Comparison of ENCODE assay signal across 20 cellular contexts in genomic region chr18:47903809-47904208, GRCh38. TPM values are rescaled to one million over a fixed set of nuclear protein-coding genes. Genes with fewer than 3 reads are reported as not detected.
DNase-seq lines count a peak whose midpoint lies in the region; ATAC-seq, FAIRE-seq and TF ChIP-seq lines count a peak whose summit lies in the region.
"Had no signal": no experiment of that assay in that cellular context is flagged by ENCODE, and none has a peak within 500 bp of the region (broad histone marks: within the 10 kb centered on the region; RNA-seq: fewer than 3 reads in every experiment).

No MANE protein-coding gene starts in this region.

- H3K36me3 ChIP-seq in H1 (ENCODE audit: control insufficient read depth in 2 of 4, insufficient read depth in 4 of 4, low read length in 3 of 4), result peaks cover 0 to 9% (median 4%) of the 10 kb centered on the region in 4 experiments; a peak in 3 of 8 replicates
- peaks cover 0 to 5% of the 10 kb centered on the region in 2 donors for H3K36me3 ChIP-seq in ascending aorta
- H3K36me3 ChIP-seq: BE2C had no signal

- TF ChIP-seq RAD21 in H1 (IDR thresholded peaks at IDR 0.05 in 1 of 2, conservative IDR thresholded peaks at IDR 0.05 in 1 of 2; ENCODE audit: low read depth in 2 of 2, low read length in 2 of 2), result no peak

- no peak for ATAC-seq in activated CD4-positive, alpha-beta T cell treated with anti-CD3 and anti-CD28 coated beads for 36 hours
- no peak for ATAC-seq in stimulated activated naive CD8-positive, alpha-beta T cell treated with anti-CD3 and anti-CD28 coated beads, Interleukin-15, Interleukin-2, amounts not matched to agents 100 U/mL and 50 U/mL, for 24 hours
- ATAC-seq: HCT116, K562 had no signal

- H2AFZ ChIP-seq in H1 (ENCODE audit: low read length), result no peak overlapping the region

- H3K36me3 Mint-ChIP-seq in activated CD4-positive, alpha-beta T cell treated with anti-CD3 and anti-CD28 coated beads for 36 hours (ENCODE audit: low read depth), result peaks cover 81% of the 10 kb centered on the region
- peaks cover 69% of the 10 kb centered on the region for H3K36me3 Mint-ChIP-seq in stimulated activated naive CD8-positive, alpha-beta T cell treated with anti-CD3 and anti-CD28 coated beads, Interleukin-15, Interleukin-2, amounts not matched to agents 100 ng/mL and 50 ng/mL, for 24 hours (ENCODE audit: low read depth)
- H3K36me3 Mint-ChIP-seq in immature natural killer cell, result peaks cover 7 to 22% (median 18%) of the 10 kb centered on the region in 3 donors

- H4K20me1 ChIP-seq in H1 (replicated peaks in 1 of 2; ENCODE audit: control insufficient read depth in 1 of 2, insufficient read depth in 2 of 2, low read length in 2 of 2), result peaks cover 5 to 14% of the 10 kb centered on the region in 2 experiments

- H3K9ac ChIP-seq in H1 (replicated peaks in 1 of 4; ENCODE audit: extremely low read depth in 1 of 4, low read depth in 3 of 4, low read length in 3 of 4), result no peak overlapping the region

- WGBS in H1 (ENCODE audit: extremely low coverage in 1 of 2, insufficient coverage in 1 of 2, insufficient read length in 1 of 2, insufficient replicate concordance in 2 of 2, low coverage in 1 of 2, low lambda C conversion rate in 2 of 2, missing lambda C conversion rate in 1 of 2), 2 experiments, result 84% methylated on average over 2 of the region's 2 CpGs; no CpG with 5 or more reads in 1 of the 2 experiments

- no peak for TF ChIP-seq POLR2A in H1 (IDR thresholded peaks at IDR 0.05; ENCODE audit: control extremely low read depth in 1 of 2, low read depth in 2 of 2, low read length in 2 of 2)

- H3K14ac ChIP-seq in H1 (ENCODE audit: insufficient read length), result no peak overlapping the region

- H3K4me3 Mint-ChIP-seq in activated CD4-positive, alpha-beta T cell treated with anti-CD3 and anti-CD28 coated beads for 36 hours, result no peak overlapping the region
- H3K4me3 Mint-ChIP-seq in stimulated activated naive CD8-positive, alpha-beta T cell treated with anti-CD3 and anti-CD28 coated beads, Interleukin-15, Interleukin-2, amounts not matched to agents 100 ng/mL and 50 ng/mL, for 24 hours, result no peak overlapping the region
- H3K4me3 Mint-ChIP-seq in immature natural killer cell, result no peak overlapping the region

- peaks cover 39 to 100% of the 10 kb centered on the region in 2 experiments for H3K79me2 ChIP-seq in H1 (ENCODE audit: control insufficient read depth in 1 of 2, insufficient read depth in 2 of 2, low read length in 2 of 2)

- no peak overlapping the region for H2BK5ac ChIP-seq in H1 (ENCODE audit: low read depth, low read length)

- H2AK5ac ChIP-seq in H1 (ENCODE audit: low read depth, low read length), result no peak overlapping the region

- no peak overlapping the region for H3K27ac ChIP-seq in H1 (ENCODE audit: low read depth, low read length)
- no peak overlapping the region for H3K27ac ChIP-seq in ascending aorta
- H3K27ac ChIP-seq: 22Rv1 had no signal

- DNase-seq in activated CD4-positive, alpha-beta T cell treated with anti-CD3 and anti-CD28 coated beads for 36 hours, result no peak
- DNase-seq in activated CD4-positive, alpha-beta T cell treated with anti-CD3 and anti-CD28 coated beads for 48 hours, result no peak
- DNase-seq in stimulated activated naive CD8-positive, alpha-beta T cell treated with anti-CD3 and anti-CD28 coated beads, Interleukin-15, Interleukin-2, amounts not matched to agents 100 U/mL and 50 U/mL, for 24 hours, result no peak
- DNase-seq in H1 (ENCODE audit: low read depth in 1 of 2, low spot score in 2 of 2), result no peak
- DNase-seq in hippocampal formation (lab: John Stamatoyannopoulos, UW), result no peak
- DNase-seq in ascending aorta (ENCODE audit: low spot score in 2 of 2), result no peak
- no peak for DNase-seq in immature natural killer cell
- DNase-seq: BE2C; CD8-positive, alpha-beta memory T cell; DMS79; NCI-H1417 treated with DMSO at 0.1 percent for 48 hours; NCI-H1930; NCI-H526 treated with DMSO at 0.1 percent for 48 hours had no signal

- H4K91ac ChIP-seq in H1 (replicated peaks; ENCODE audit: insufficient read length, low read length), result no peak overlapping the region

- no peak overlapping the region for H2BK15ac ChIP-seq in H1 (ENCODE audit: low read length)

- no peak overlapping the region for H3K18ac ChIP-seq in H1 (ENCODE audit: extremely low read depth, low read length)

- peak overlapping the region; percentile 21 to 59; a peak in 3 of 4 replicates for H3K4me2 ChIP-seq in H1 (ENCODE audit: insufficient read depth in 1 of 2, low read depth in 2 of 2, low read length in 2 of 2)

- no peak overlapping the region for H4K8ac ChIP-seq in H1 (ENCODE audit: extremely low read depth, insufficient read depth, low read length)

- H2BK12ac ChIP-seq in H1 (ENCODE audit: low read depth, low read length), result no peak overlapping the region

- H3K79me1 ChIP-seq in H1 (ENCODE audit: low read depth, low read length), result peaks cover 16% of the 10 kb centered on the region

- H4K5ac ChIP-seq in H1 (ENCODE audit: insufficient read length, low read depth, low read length), result no peak overlapping the region

- peaks cover 89% of the 10 kb centered on the region for H3K4me1 Mint-ChIP-seq in activated CD4-positive, alpha-beta T cell treated with anti-CD3 and anti-CD28 coated beads for 36 hours
- peaks cover 94% of the 10 kb centered on the region for H3K4me1 Mint-ChIP-seq in stimulated activated naive CD8-positive, alpha-beta T cell treated with anti-CD3 and anti-CD28 coated beads, Interleukin-15, Interleukin-2, amounts not matched to agents 100 ng/mL and 50 ng/mL, for 24 hours (ENCODE audit: low read depth)
- H3K4me1 Mint-ChIP-seq in immature natural killer cell, result peaks cover 77 to 100% of the 10 kb centered on the region in 2 donors

- peaks cover 3 to 26% (median 13%) of the 10 kb centered on the region in 4 experiments; a peak in 5 of 7 replicates for H3K4me1 ChIP-seq in H1 (replicated peaks in 1 of 4; ENCODE audit: control insufficient read depth in 3 of 4, insufficient read depth in 4 of 4, low read length in 3 of 4)
- H3K4me1 ChIP-seq in ascending aorta, result peaks cover 0 to under 1% of the 10 kb centered on the region in 2 donors
- H3K4me1 ChIP-seq: BE2C had no signal

- H3K9me3 Mint-ChIP-seq in activated CD4-positive, alpha-beta T cell treated with anti-CD3 and anti-CD28 coated beads for 36 hours (ENCODE audit: low read depth), result peaks cover 36% of the 10 kb centered on the region
- peaks cover 27% of the 10 kb centered on the region for H3K9me3 Mint-ChIP-seq in stimulated activated naive CD8-positive, alpha-beta T cell treated with anti-CD3 and anti-CD28 coated beads, Interleukin-15, Interleukin-2, amounts not matched to agents 100 ng/mL and 50 ng/mL, for 24 hours
- H3K9me3 Mint-ChIP-seq in immature natural killer cell, result peaks cover 0 to 4% (median 1%) of the 10 kb centered on the region in 6 donors

- H3K4me3 ChIP-seq in H1 (ENCODE audit: extremely low read depth in 1 of 4, insufficient read depth in 2 of 4, low read depth in 3 of 4, low read length in 4 of 4), result no peak overlapping the region
- no peak overlapping the region for H3K4me3 ChIP-seq in ascending aorta
- H3K4me3 ChIP-seq: K562 had no signal

- H3K27me3 ChIP-seq in H1 (replicated peaks in 1 of 4; ENCODE audit: control insufficient read depth in 3 of 4, extremely low read depth in 1 of 4, insufficient read depth in 3 of 4, low read length in 3 of 4) (no peaks in the 10 kb centered on the region), ascending aorta (no peaks in the 10 kb centered on the region)
- H3K27me3 ChIP-seq: BE2C had no signal

- intact Hi-C loops in activated CD4-positive, alpha-beta T cell treated with anti-CD3 and anti-CD28 coated beads for 36 hours (cut with DNase I, micrococcal nuclease), result no loop called here
- intact Hi-C loops in ascending aorta (cut with DNase I), result no loop called here

- no peak overlapping the region for H3K4ac ChIP-seq in H1 (replicated peaks; ENCODE audit: insufficient read length, low read depth, low read length)

- H3K23me2 ChIP-seq in H1 (ENCODE audit: low read depth, low read length), result no peaks in the 10 kb centered on the region

- POLR2A ChIA-PET in activated CD4-positive, alpha-beta T cell treated with anti-CD3 and anti-CD28 coated beads for 36 hours (lab: Charles Lee), result no interaction called here
- POLR2A ChIA-PET in H1 (lab: Charles Lee; ENCODE audit: partially characterized antibody), result interaction anchor here (0.5 to 1.3 kb wide), 3 partner anchors 9 to 72 kb away, joined by 3 to 5 read pairs (median 4); no protein-coding TSS in a partner anchor

- no peak overlapping the region for H2BK20ac ChIP-seq in H1 (ENCODE audit: low read length)

- H3K27me3 Mint-ChIP-seq in activated CD4-positive, alpha-beta T cell treated with anti-CD3 and anti-CD28 coated beads for 36 hours, result no peaks in the 10 kb centered on the region
- no peaks in the 10 kb centered on the region for H3K27me3 Mint-ChIP-seq in stimulated activated naive CD8-positive, alpha-beta T cell treated with anti-CD3 and anti-CD28 coated beads, Interleukin-15, Interleukin-2, amounts not matched to agents 100 ng/mL and 50 ng/mL, for 24 hours
- no peaks in the 10 kb centered on the region for H3K27me3 Mint-ChIP-seq in immature natural killer cell (ENCODE audit: low read depth in 3 of 3)
- H3K27me3 Mint-ChIP-seq: CD8-positive, alpha-beta memory T cell had no signal

- no peak overlapping the region for H2BK120ac ChIP-seq in H1 (replicated peaks; ENCODE audit: low read depth, low read length)

- no peak for TF ChIP-seq EP300 in H1 (IDR thresholded peaks at IDR 0.05; ENCODE audit: borderline replicate concordance in 1 of 2, low read depth in 2 of 2, low read length in 2 of 2)

- CTCF ChIA-PET in activated CD4-positive, alpha-beta T cell treated with anti-CD3 and anti-CD28 coated beads for 36 hours (lab: Charles Lee), result no interaction called here
- CTCF ChIA-PET in H1 (lab: Charles Lee; ENCODE audit: partially characterized antibody), result interaction anchor here (3.0 kb wide), 1 partner anchor 94 kb away, joined by 19 read pairs; no protein-coding TSS in a partner anchor

- peak overlapping the region; percentile 95 for H3K27ac Mint-ChIP-seq in activated CD4-positive, alpha-beta T cell treated with anti-CD3 and anti-CD28 coated beads for 36 hours
- H3K27ac Mint-ChIP-seq in stimulated activated naive CD8-positive, alpha-beta T cell treated with anti-CD3 and anti-CD28 coated beads, Interleukin-15, Interleukin-2, amounts not matched to agents 100 ng/mL and 50 ng/mL, for 24 hours, result peak overlapping the region; percentile 80
- H3K27ac Mint-ChIP-seq in immature natural killer cell, result peak overlapping the region in 2 of 6 donors; percentile 3 to 50

- no peak for TF ChIP-seq CTCF in H1 (IDR thresholded peaks at IDR 0.05; ENCODE audit: control extremely low read depth in 1 of 3, insufficient read depth in 1 of 3, low read depth in 1 of 3, low read length in 3 of 3)
- TF ChIP-seq CTCF in ascending aorta (IDR thresholded peaks at IDR 0.05), result no peak

- no peak for FAIRE-seq in H1 (lab: Jason Lieb, UNC)
- FAIRE-seq: D721Med, GM19239, K562, RCC 7860 had no signal

- peaks cover 4 to 10% of the 10 kb centered on the region in 2 experiments; a peak in 3 of 4 replicates for H3K9me3 ChIP-seq in H1 (ENCODE audit: insufficient read depth in 2 of 2, low read depth in 1 of 2, low read length in 1 of 2)
- peaks cover 0 to 18% of the 10 kb centered on the region in 2 donors for H3K9me3 ChIP-seq in ascending aorta
- H3K9me3 ChIP-seq: BE2C had no signal

- no peak overlapping the region for H3K23ac ChIP-seq in H1 (ENCODE audit: insufficient read length)

- H3K56ac ChIP-seq in H1 (replicated peaks; ENCODE audit: insufficient read length, low read depth, low read length), result no peak overlapping the region

RNA-seq across cellular contexts. Expression of gene SMAD2, which starts 26.6 kb away (rescaled TPM):
- 100 to 1,000 TPM; 169 to 178 TPM for total RNA-seq in activated CD4-positive, alpha-beta T cell treated with anti-CD3 and anti-CD28 coated beads for 36 hours
- 124 and 132 TPM in 2 replicates for total RNA-seq in H1 (2021; fragmentation: NEBNext Ultra II Directional; extraction: Animal tissue kit (Norgen Biotek cat#: 25700))
- polyA plus RNA-seq in H1 (2011; rRNA removed) (24.7 and 28.4 TPM in 2 replicates), immature natural killer cell (100 to 1,000 TPM in 2 of 3 donors, 10 to 100 TPM in 1; 81.4 to 123 (median 112) TPM)
- 34.3 TPM for polyA plus RNA-seq in H1 (2011; cell fraction: cytosol; rRNA removed)
- polyA plus RNA-seq in H1 (2011; cell fraction: nucleus; rRNA removed), result 28.6 TPM
- polyA plus RNA-seq in H1 (2012, experiment 1 of 2), result 47.1 to 77.4 TPM (median 56.0 TPM) in 4 replicates
- 7.3 TPM for polyA plus RNA-seq in H1 (2012, experiment 2 of 2)
- polyA plus RNA-seq in H1 (2013, experiment 1 of 2), result 38.2 TPM
- polyA plus RNA-seq in H1 (2013, experiment 2 of 2), result 38.2 TPM
- 126 and 210 TPM in 2 replicates for polyA minus RNA-seq in H1 (2011; rRNA and poly(A)+ RNA removed)
- polyA minus RNA-seq in H1 (2011; cell fraction: cytosol; rRNA and poly(A)+ RNA removed), result 69.9 TPM
- 143 TPM for polyA minus RNA-seq in H1 (2011; cell fraction: nucleus; rRNA and poly(A)+ RNA removed)
- 14.0 TPM for total RNA-seq in ascending aorta
